ENCODE assay signal across 19 cellular contexts in genomic region chr3:54067060-54067459, GRCh38. TPM values are rescaled to one million over a fixed set of nuclear protein-coding genes. Genes with fewer than 3 reads are reported as not detected.
DNase-seq lines count a peak whose midpoint lies in the region; ATAC-seq, FAIRE-seq and TF ChIP-seq lines count a peak whose summit lies in the region.
"Had no signal": no experiment of that assay in that cellular context is flagged by ENCODE, and none has a peak within 500 bp of the region (broad histone marks: within the 10 kb centered on the region; RNA-seq: fewer than 3 reads in every experiment).

No MANE protein-coding gene starts in this region.

- WGBS in testis, 2 donors: 76 to 89% methylated on average over 6 of the region's 6 CpGs

- TF ChIP-seq POLR2A in breast epithelium (IDR thresholded peaks at IDR 0.05) (no peak), testis (IDR thresholded peaks at IDR 0.05) (no peak)

- H3K27ac ChIP-seq in breast epithelium (no peak overlapping the region), kidney (ENCODE audit: low read depth in 2 of 2, low read length in 2 of 2) (peak overlapping the region; percentile 5 to 40), testis (no peak overlapping the region)
- H3K27ac ChIP-seq: 22Rv1, BLaER1 had no signal

- no peak overlapping the region for H3K4me3 ChIP-seq in breast epithelium
- no peak overlapping the region for H3K4me3 ChIP-seq in epithelial cell of esophagus (ENCODE audit: low read length)
- no peak overlapping the region for H3K4me3 ChIP-seq in kidney (ENCODE audit: low read length in 2 of 2)
- H3K4me3 ChIP-seq in testis: no peak overlapping the region
- H3K4me3 ChIP-seq: BLaER1, HAP-1 had no signal

- BruUV-seq in MCF 10A (replicated peaks; lab: Mats Ljungman, UMichigan): no TSS peak

- no peak for ATAC-seq in HG02840 (IDR thresholded peaks at IDR 0.05; ENCODE audit: low FRiP score, unreplicated experiment)

- no peaks in the 10 kb centered on the region for H3K27me3 Mint-ChIP-seq in MCF 10A (ENCODE audit: insufficient read depth, unreplicated experiment)

- H3K27me3 ChIP-seq in breast epithelium: no peaks in the 10 kb centered on the region
- no peaks in the 10 kb centered on the region for H3K27me3 ChIP-seq in testis
- H3K27me3 ChIP-seq: BLaER1 had no signal

- H3K4me1 Mint-ChIP-seq in MCF 10A (ENCODE audit: insufficient read depth, unreplicated experiment): peaks cover 16% of the 10 kb centered on the region
- H3K4me1 Mint-ChIP-seq: CD8-positive, alpha-beta memory T cell had no signal

- POLR2A ChIA-PET in MCF 10A (lab: Yijun Ruan, JAX): interaction anchor here (0.8 to 1.4 kb wide), 5 partner anchors 11 to 176 kb away, joined by 3 to 6 read pairs (median 5); no protein-coding TSS in a partner anchor

- no peaks in the 10 kb centered on the region for H3K36me3 Mint-ChIP-seq in MCF 10A (ENCODE audit: insufficient read depth, unreplicated experiment)
- H3K36me3 Mint-ChIP-seq: CD8-positive, alpha-beta memory T cell had no signal

- peak; percentile 62 for FAIRE-seq in kidney (lab: Jason Lieb, UNC)

- H3K9me3 ChIP-seq in breast epithelium (peaks cover 10 to 14% of the 10 kb centered on the region in 2 donors), kidney (ENCODE audit: control insufficient read depth in 1 of 2, low read length in 2 of 2) (peaks cover 0 to 13% of the 10 kb centered on the region in 2 donors), testis (no peaks in the 10 kb centered on the region)
- H3K9me3 ChIP-seq: SK-N-SH had no signal

- no peaks in the 10 kb centered on the region for H3K9me3 Mint-ChIP-seq in MCF 10A (ENCODE audit: unreplicated experiment)

- no peak overlapping the region for H3K9ac ChIP-seq in kidney (ENCODE audit: low read length in 2 of 2)
- H3K9ac ChIP-seq: BLaER1, SK-N-SH had no signal

- intact Hi-C loops in MCF 10A (cut with micrococcal nuclease): no loop called here
- intact Hi-C loops in breast epithelium (cut with DNase I; ENCODE audit: low total_unique reads): no loop called here
- intact Hi-C loops in kidney (cut with DNase I): no loop called here
- intact Hi-C loops in testis (cut with DNase I; ENCODE audit: low total_unique reads): no loop called here

- no peak for TF ChIP-seq CTCF in MCF 10A (IDR thresholded peaks at IDR 0.05; ENCODE audit: unreplicated experiment)
- TF ChIP-seq CTCF in breast epithelium (IDR thresholded peaks at IDR 0.05): no peak
- no peak for TF ChIP-seq CTCF in epithelial cell of esophagus (IDR thresholded peaks at IDR 0.05; ENCODE audit: insufficient read depth, low read depth, low read length, missing control alignments)
- no peak for TF ChIP-seq CTCF in kidney (IDR thresholded peaks at IDR 0.05; ENCODE audit: borderline replicate concordance, extremely low read depth, insufficient read depth)
- no peak for TF ChIP-seq CTCF in testis (IDR thresholded peaks at IDR 0.05)

- DNase-seq in MCF 10A (ENCODE audit: unreplicated experiment): peak; percentile 88
- DNase-seq in breast epithelium (ENCODE audit: low spot score in 2 of 2): no peak
- peak; percentile 81 for DNase-seq in epithelial cell of esophagus (ENCODE audit: low read depth)
- no peak for DNase-seq in kidney
- no peak for DNase-seq in testis
- DNase-seq in activated CD4-positive, alpha-beta T cell treated with anti-CD3 and anti-CD28 coated beads for 48 hours: no peak
- DNase-seq in effector CD4-positive, alpha-beta T cell: no peak
- DNase-seq: CD8-positive, alpha-beta memory T cell; NCI-H146; NCI-H2081 treated with DMSO at 0.1 percent for 48 hours; NCI-H2227 treated with DMSO at 0.1 percent for 48 hours; NK-92 treated with Interleukin-12 subunit alpha and Interleukin-12 subunit beta, amount 100 ng/mL, for 24 hours; OCI-M1; SK-N-SH had no signal

- H3K4me1 ChIP-seq in breast epithelium (no peaks in the 10 kb centered on the region), kidney (ENCODE audit: control insufficient read depth in 1 of 2, insufficient read depth in 1 of 2, low read depth in 1 of 2, low read length in 2 of 2) (peaks cover 16 to 38% of the 10 kb centered on the region in 2 donors), testis (no peaks in the 10 kb centered on the region)
- H3K4me1 ChIP-seq: BLaER1, HAP-1 had no signal

- H3K36me3 ChIP-seq in breast epithelium: no peaks in the 10 kb centered on the region
- H3K36me3 ChIP-seq in kidney (ENCODE audit: control insufficient read depth in 1 of 2, insufficient read depth in 2 of 2, low read length in 2 of 2): no peaks in the 10 kb centered on the region
- H3K36me3 ChIP-seq in testis (ENCODE audit: low read depth, missing control alignments): no peaks in the 10 kb centered on the region
- H3K36me3 ChIP-seq: BLaER1, HAP-1 had no signal

- H3K27ac Mint-ChIP-seq in MCF 10A (ENCODE audit: low read depth, unreplicated experiment): peak overlapping the region; percentile 40

- H3K4me3 Mint-ChIP-seq in MCF 10A (ENCODE audit: unreplicated experiment): no peak overlapping the region
- H3K4me3 Mint-ChIP-seq: CD8-positive, alpha-beta memory T cell had no signal

- CTCF ChIA-PET in MCF 10A (lab: Yijun Ruan, JAX): interaction anchor here (1.6 to 1.8 kb wide), 3 partner anchors 14 to 129 kb away, joined by 4 to 6 read pairs (median 5); no protein-coding TSS in a partner anchor

RNA-seq across cellular contexts. Expression of gene CACNA2D3, which starts 55.3 kb away (rescaled TPM):
- 1.5 and 2.3 TPM in 2 replicates for total RNA-seq in MCF 10A (2022)
- total RNA-seq in breast epithelium: 1 to 10 TPM in 2 of 3 donors, under 1 TPM in 1; 0.59 to 3.4 (median 2.3) TPM
- 11.2 TPM for total RNA-seq in kidney
- polyA plus RNA-seq in kidney (ENCODE audit: insufficient read depth, low read depth, low replicate concordance): 5.7 TPM
- 10 to 100 TPM; 11.2 to 16.5 TPM for total RNA-seq in testis
- polyA plus RNA-seq in testis (ENCODE audit: insufficient read depth, low read depth, low replicate concordance): 10.1 TPM
- total RNA-seq: CD8-positive, alpha-beta memory T cell; HT-29 had no signal
- polyA plus RNA-seq: CD8-positive, alpha-beta memory T cell had no signal

Comparison
In these comparisons a context has a peak if more than half of its experiments do, and no peak if none do; other contexts are left out.
1. DNase-seq: peak in MCF 10A (single experiment) and epithelial cell of esophagus (single experiment); none in breast epithelium (0 of 2), kidney (single experiment), testis (single experiment), activated CD4-positive, alpha-beta T cell treated with anti-CD3 and anti-CD28 coated beads for 48 hours (single experiment) and effector CD4-positive, alpha-beta T cell (single experiment).
2. H3K27ac ChIP-seq: peak in kidney (2 of 2); none in breast epithelium (0 of 2) and testis (0 of 2).